Comparison of ENCODE assay signal across 1 cellular context in the genomic region with DNA sequence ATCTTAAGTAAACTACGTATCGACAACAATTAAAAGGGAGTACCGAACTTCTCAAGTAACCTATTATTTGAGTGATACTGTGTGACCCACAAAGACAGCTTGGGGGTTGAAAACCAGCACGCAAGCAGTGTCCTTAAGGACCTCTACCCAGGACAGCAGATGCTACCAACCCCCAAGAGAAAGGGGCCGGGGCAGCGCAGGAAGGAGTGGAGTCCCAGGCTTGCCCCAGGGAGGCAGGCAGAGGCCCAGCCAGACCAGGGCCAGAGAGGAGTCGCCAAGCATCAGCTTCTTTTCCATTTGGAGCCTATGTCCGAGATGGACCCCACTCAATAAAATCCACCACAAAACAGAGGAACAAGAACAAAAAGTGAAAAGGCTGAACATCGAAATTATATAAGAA.
TF ChIP-seq lines count a peak whose summit lies in the region.

No MANE protein-coding gene starts in this region.

TF ChIP-seq in GM23338, 12 proteins besides CTCF, POLR2A, EP300 and RAD21:
- TF ChIP-seq STAT1 (IDR thresholded peaks at IDR 0.05; ENCODE audit: unreplicated experiment) (no peak), POLR2AphosphoS5 (IDR thresholded peaks at IDR 0.05; ENCODE audit: low read depth) (no peak), REST (IDR thresholded peaks at IDR 0.05; ENCODE audit: unreplicated experiment) (no peak), CREB1 (CRISPR knock-in tag; IDR thresholded peaks at IDR 0.05; ENCODE audit: low read depth) (no peak), ZNF114 (CRISPR knock-in tag; IDR thresholded peaks at IDR 0.05) (no peak), EZH2phosphoT487 (IDR thresholded peaks at IDR 0.05; ENCODE audit: unreplicated experiment) (no peak), EZH2 (IDR thresholded peaks at IDR 0.05; ENCODE audit: low read depth, unreplicated experiment) (no peak), NANOG (IDR thresholded peaks at IDR 0.05; ENCODE audit: borderline replicate concordance) (no peak), ZNF331 (CRISPR knock-in tag; IDR thresholded peaks at IDR 0.05; ENCODE audit: low read depth) (no peak), JUNB (IDR thresholded peaks at IDR 0.05; ENCODE audit: unreplicated experiment) (no peak)
- TF ChIP-seq, protein P1, sequence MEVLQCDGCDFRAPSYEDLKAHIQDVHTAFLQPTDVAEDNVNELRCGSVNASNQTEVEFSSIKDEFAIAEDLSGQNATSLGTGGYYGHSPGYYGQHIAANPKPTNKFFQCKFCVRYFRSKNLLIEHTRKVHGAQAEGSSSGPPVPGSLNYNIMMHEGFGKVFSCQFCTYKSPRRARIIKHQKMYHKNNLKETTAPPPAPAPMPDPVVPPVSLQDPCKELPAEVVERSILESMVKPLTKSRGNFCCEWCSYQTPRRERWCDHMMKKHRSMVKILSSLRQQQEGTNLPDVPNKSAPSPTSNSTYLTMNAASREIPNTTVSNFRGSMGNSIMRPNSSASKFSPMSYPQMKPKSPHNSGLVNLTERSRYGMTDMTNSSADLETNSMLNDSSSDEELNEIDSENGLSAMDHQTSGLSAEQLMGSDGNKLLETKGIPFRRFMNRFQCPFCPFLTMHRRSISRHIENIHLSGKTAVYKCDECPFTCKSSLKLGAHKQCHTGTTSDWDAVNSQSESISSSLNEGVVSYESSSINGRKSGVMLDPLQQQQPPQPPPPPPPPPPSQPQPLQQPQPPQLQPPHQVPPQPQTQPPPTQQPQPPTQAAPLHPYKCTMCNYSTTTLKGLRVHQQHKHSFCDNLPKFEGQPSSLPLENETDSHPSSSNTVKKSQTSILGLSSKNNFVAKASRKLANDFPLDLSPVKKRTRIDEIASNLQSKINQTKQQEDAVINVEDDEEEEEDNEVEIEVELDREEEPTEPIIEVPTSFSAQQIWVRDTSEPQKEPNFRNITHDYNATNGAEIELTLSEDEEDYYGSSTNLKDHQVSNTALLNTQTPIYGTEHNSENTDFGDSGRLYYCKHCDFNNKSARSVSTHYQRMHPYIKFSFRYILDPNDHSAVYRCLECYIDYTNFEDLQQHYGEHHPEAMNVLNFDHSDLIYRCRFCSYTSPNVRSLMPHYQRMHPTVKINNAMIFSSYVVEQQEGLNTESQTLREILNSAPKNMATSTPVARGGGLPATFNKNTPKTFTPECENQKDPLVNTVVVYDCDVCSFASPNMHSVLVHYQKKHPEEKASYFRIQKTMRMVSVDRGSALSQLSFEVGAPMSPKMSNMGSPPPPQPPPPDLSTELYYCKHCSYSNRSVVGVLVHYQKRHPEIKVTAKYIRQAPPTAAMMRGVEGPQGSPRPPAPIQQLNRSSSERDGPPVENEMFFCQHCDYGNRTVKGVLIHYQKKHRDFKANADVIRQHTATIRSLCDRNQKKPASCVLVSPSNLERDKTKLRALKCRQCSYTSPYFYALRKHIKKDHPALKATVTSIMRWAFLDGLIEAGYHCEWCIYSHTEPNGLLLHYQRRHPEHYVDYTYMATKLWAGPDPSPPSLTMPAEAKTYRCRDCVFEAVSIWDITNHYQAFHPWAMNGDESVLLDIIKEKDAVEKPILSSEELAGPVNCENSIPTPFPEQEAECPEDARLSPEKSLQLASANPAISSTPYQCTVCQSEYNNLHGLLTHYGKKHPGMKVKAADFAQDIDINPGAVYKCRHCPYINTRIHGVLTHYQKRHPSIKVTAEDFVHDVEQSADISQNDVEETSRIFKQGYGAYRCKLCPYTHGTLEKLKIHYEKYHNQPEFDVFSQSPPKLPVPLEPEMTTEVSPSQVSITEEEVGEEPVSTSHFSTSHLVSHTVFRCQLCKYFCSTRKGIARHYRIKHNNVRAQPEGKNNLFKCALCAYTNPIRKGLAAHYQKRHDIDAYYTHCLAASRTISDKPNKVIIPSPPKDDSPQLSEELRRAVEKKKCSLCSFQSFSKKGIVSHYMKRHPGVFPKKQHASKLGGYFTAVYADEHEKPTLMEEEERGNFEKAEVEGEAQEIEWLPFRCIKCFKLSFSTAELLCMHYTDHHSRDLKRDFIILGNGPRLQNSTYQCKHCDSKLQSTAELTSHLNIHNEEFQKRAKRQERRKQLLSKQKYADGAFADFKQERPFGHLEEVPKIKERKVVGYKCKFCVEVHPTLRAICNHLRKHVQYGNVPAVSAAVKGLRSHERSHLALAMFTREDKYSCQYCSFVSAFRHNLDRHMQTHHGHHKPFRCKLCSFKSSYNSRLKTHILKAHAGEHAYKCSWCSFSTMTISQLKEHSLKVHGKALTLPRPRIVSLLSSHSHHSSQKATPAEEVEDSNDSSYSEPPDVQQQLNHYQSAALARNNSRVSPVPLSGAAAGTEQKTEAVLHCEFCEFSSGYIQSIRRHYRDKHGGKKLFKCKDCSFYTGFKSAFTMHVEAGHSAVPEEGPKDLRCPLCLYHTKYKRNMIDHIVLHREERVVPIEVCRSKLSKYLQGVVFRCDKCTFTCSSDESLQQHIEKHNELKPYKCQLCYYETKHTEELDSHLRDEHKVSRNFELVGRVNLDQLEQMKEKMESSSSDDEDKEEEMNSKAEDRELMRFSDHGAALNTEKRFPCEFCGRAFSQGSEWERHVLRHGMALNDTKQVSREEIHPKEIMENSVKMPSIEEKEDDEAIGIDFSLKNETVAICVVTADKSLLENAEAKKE (CRISPR knock-in tag; IDR thresholded peaks at IDR 0.05) = no peak
- TF ChIP-seq, protein P2, sequence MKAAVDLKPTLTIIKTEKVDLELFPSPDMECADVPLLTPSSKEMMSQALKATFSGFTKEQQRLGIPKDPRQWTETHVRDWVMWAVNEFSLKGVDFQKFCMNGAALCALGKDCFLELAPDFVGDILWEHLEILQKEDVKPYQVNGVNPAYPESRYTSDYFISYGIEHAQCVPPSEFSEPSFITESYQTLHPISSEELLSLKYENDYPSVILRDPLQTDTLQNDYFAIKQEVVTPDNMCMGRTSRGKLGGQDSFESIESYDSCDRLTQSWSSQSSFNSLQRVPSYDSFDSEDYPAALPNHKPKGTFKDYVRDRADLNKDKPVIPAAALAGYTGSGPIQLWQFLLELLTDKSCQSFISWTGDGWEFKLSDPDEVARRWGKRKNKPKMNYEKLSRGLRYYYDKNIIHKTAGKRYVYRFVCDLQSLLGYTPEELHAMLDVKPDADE (IDR thresholded peaks at IDR 0.05) = no peak
TF ChIP-seq in GM23338: peak in this region for 0.
